Comparison of ENCODE assay signal across 11 cellular contexts in genomic region chr15:68775671-68776476, GRCh38. TPM values are rescaled to one million over a fixed set of nuclear protein-coding genes. Genes with fewer than 3 reads are reported as not detected.
DNase-seq lines count a peak whose midpoint lies in the region; ATAC-seq and TF ChIP-seq lines count a peak whose summit lies in the region.
"Had no signal": no experiment of that assay in that cellular context is flagged by ENCODE, and none has a peak within 500 bp of the region (broad histone marks: within the 10 kb centered on the region; RNA-seq: fewer than 3 reads in every experiment).

No MANE protein-coding gene starts in this region.

- TF ChIP-seq EP300 in stomach (IDR thresholded peaks at IDR 0.05) = no peak

- intact Hi-C loops in dorsolateral prefrontal cortex (cut with DNase I) = loop anchor here in 1 of 2 donors (2.0 to 5.0 kb wide), 3 partner anchors 21 to 44 kb away; no protein-coding TSS in a partner anchor
- intact Hi-C loops in lower leg skin (cut with DNase I; ENCODE audit: low total_unique reads) = loop anchor here (5.0 kb wide), 1 partner anchor 1266 kb away; no protein-coding TSS in a partner anchor
- intact Hi-C loops in stomach (cut with DNase I; ENCODE audit: low total_unique reads) = no loop called here
- intact Hi-C loops in CD4-positive, alpha-beta T cell (cut with DNase I, micrococcal nuclease) = no loop called here

- no peaks in the 10 kb centered on the region for H3K4me1 Mint-ChIP-seq in CD4-positive, alpha-beta T cell (ENCODE audit: low read depth)

- CTCF ChIA-PET in CD4-positive, alpha-beta T cell (lab: Charles Lee) = interaction anchor here (1.1 kb wide), 1 partner anchor 76 kb away, joined by 3 read pairs; no protein-coding TSS in a partner anchor

- H4K20me1 ChIP-seq in Karpas-422 (ENCODE audit: insufficient read depth, low read depth, low read length) = no peaks in the 10 kb centered on the region; the same call in 1 of the 2 replicates

- H3K4me1 ChIP-seq in Karpas-422 (ENCODE audit: low read length) (no peaks in the 10 kb centered on the region), stomach (peaks cover 0 to 19% (median 8%) of the 10 kb centered on the region in 4 donors)

- no peak overlapping the region for H3K27ac ChIP-seq in Karpas-422 (ENCODE audit: low read length)
- peak overlapping the region; percentile 35 to 95 (median 89) for H3K27ac ChIP-seq in dorsolateral prefrontal cortex
- H3K27ac ChIP-seq in stomach = peak overlapping the region in 3 of 5 donors; percentile 43 to 60 (median 56)
- H3K27ac ChIP-seq in CD4-positive, alpha-beta T cell (ENCODE audit: low read depth, low read length) = no peak overlapping the region

- TF ChIP-seq POLR2A in lower leg skin (IDR thresholded peaks at IDR 0.05) (no peak), stomach (IDR thresholded peaks at IDR 0.05) (no peak)

- no peak for ATAC-seq in CD4-positive, alpha-beta T cell (ENCODE audit: poor library complexity)

- peaks cover 30% of the 10 kb centered on the region for H3K36me3 Mint-ChIP-seq in CD4-positive, alpha-beta T cell (ENCODE audit: low read depth)

- H2AFZ ChIP-seq in Karpas-422 (ENCODE audit: low read length) = no peak overlapping the region

- no peak overlapping the region for H3K9ac ChIP-seq in Karpas-422 (ENCODE audit: low read length)

- H3K9me3 Mint-ChIP-seq in CD4-positive, alpha-beta T cell = no peaks in the 10 kb centered on the region

- peaks cover 25% of the 10 kb centered on the region; the same call in 1 of the 2 replicates for H3K36me3 ChIP-seq in Karpas-422 (ENCODE audit: insufficient read depth, low read length)
- H3K36me3 ChIP-seq in stomach = peaks cover 12 to 37% (median 35%) of the 10 kb centered on the region in 4 donors

- H3K4me3 ChIP-seq in Karpas-422 (ENCODE audit: low read length) (no peak overlapping the region), dorsolateral prefrontal cortex (peak overlapping the region in 2 of 59 donors; percentile 10 to 16), lower leg skin (ENCODE audit: low read depth, poor library complexity, severe bottlenecking) (no peak overlapping the region), stomach (no peak overlapping the region)

- TF ChIP-seq CTCF in dorsolateral prefrontal cortex (IDR thresholded peaks at IDR 0.05 in 54 of 56, conservative IDR thresholded peaks at IDR 0.05 in 2 of 56; ENCODE audit: low read depth in 1 of 56, partially characterized antibody in 56 of 56) = no peak
- no peak for TF ChIP-seq CTCF in lower leg skin (IDR thresholded peaks at IDR 0.05)
- TF ChIP-seq CTCF in stomach (IDR thresholded peaks at IDR 0.05) = no peak
- TF ChIP-seq CTCF in CD4-positive, alpha-beta T cell (IDR thresholded peaks at IDR 0.05) = no peak

- H3K79me2 ChIP-seq in Karpas-422 (ENCODE audit: low read length) = no peaks in the 10 kb centered on the region

- DNase-seq in Karpas-422 (peak; percentile 58), dorsolateral prefrontal cortex (peak in 9 of 10 donors; percentile 50 to 82 (median 74)), lower leg skin (ENCODE audit: low spot score in 2 of 2) (peak; percentile 73 to 96), stomach (peak; percentile 37), CD1c-positive myeloid dendritic cell (ENCODE audit: extremely low spot score) (no peak)
- DNase-seq in effector CD8-positive, alpha-beta T cell (lab: John Stamatoyannopoulos, UW) = no peak
- no peak for DNase-seq in activated naive CD4-positive, alpha-beta T cell treated with anti-CD3 and anti-CD28 coated beads, Interleukin-2, amount 50 U/mL, for 16 hours
- DNase-seq in CD4-positive, alpha-beta T cell = no peak
- DNase-seq: naive B cell, NCI-H69, T1000 had no signal

- no peak overlapping the region for H3K27ac Mint-ChIP-seq in CD4-positive, alpha-beta T cell

- H3K9me3 ChIP-seq in Karpas-422 (ENCODE audit: low read length) (no peaks in the 10 kb centered on the region), stomach (no peaks in the 10 kb centered on the region)
- H3K9me3 ChIP-seq in CD4-positive, alpha-beta T cell (ENCODE audit: control insufficient read depth, low read length) = no peaks in the 10 kb centered on the region

- POLR2A ChIA-PET in CD4-positive, alpha-beta T cell (lab: Charles Lee) = no interaction called here

- no peaks in the 10 kb centered on the region for H3K27me3 Mint-ChIP-seq in CD4-positive, alpha-beta T cell
- H3K27me3 Mint-ChIP-seq: naive B cell had no signal

- H3K4me2 ChIP-seq in Karpas-422 (ENCODE audit: low read depth, low read length, poor library complexity, severe bottlenecking) = no peak overlapping the region

- WGBS in lower leg skin, 2 donors = 55 to 62% methylated on average over 8 of the region's 8 CpGs
- WGBS in stomach, 5 donors = 57 to 65% (median 58%) methylated on average over 8 of the region's 8 CpGs

- H3K27me3 ChIP-seq in Karpas-422 (ENCODE audit: low read length) (no peaks in the 10 kb centered on the region), dorsolateral prefrontal cortex (no peaks in the 10 kb centered on the region), stomach (no peaks in the 10 kb centered on the region)
- no peaks in the 10 kb centered on the region for H3K27me3 ChIP-seq in CD4-positive, alpha-beta T cell (ENCODE audit: control insufficient read depth, insufficient read depth, low read length)

- H3K4me3 Mint-ChIP-seq in CD4-positive, alpha-beta T cell = no peak overlapping the region

- H3K9me2 ChIP-seq in Karpas-422 (replicated peaks; ENCODE audit: insufficient read depth, low read length) = no peaks in the 10 kb centered on the region

RNA-seq across cellular contexts. Expression of gene ANP32A, which starts 44.8 kb away (rescaled TPM):
- 99.5 and 184 TPM in 2 replicates for total RNA-seq in Karpas-422 (2014; rRNA removed; shearing (Covaris generic); ENCODE audit: low replicate concordance)
- total RNA-seq in dorsolateral prefrontal cortex = 100 to 1,000 TPM in 110 of 120 experiments, 10 to 100 TPM in 10; 83.9 to 167 (median 121) TPM
- total RNA-seq in lower leg skin = 10 to 100 TPM; 22.1 to 45.9 (median 35.3) TPM
- total RNA-seq in stomach = 100 to 1,000 TPM in 1 of 5 donors, 10 to 100 TPM in 4; 34.4 to 112 (median 65.2) TPM
- 10 to 100 TPM; 53.1 to 80.5 (median 72.2) TPM for polyA plus RNA-seq in stomach
- 10 to 100 TPM; 55.1 to 57.3 TPM for total RNA-seq in CD4-positive, alpha-beta T cell

Comparison
In these comparisons a context has a peak if more than half of its experiments do, and no peak if none do; other contexts are left out.
1. DNase-seq: peak in Karpas-422 (single experiment), dorsolateral prefrontal cortex (9 of 10), lower leg skin (2 of 2) and stomach (single experiment); none in effector CD8-positive, alpha-beta T cell (single experiment), activated naive CD4-positive, alpha-beta T cell treated with anti-CD3 and anti-CD28 coated beads, Interleukin-2, amount 50 U/mL, for 16 hours (single experiment), CD4-positive, alpha-beta T cell (0 of 10) and CD1c-positive myeloid dendritic cell (single experiment).
2. H3K27ac ChIP-seq: peak in dorsolateral prefrontal cortex (59 of 59) and stomach (3 of 5); none in Karpas-422 (single experiment) and CD4-positive, alpha-beta T cell (single experiment).